9 cellular contexts compared by ENCODE assay signal in the genomic region with DNA sequence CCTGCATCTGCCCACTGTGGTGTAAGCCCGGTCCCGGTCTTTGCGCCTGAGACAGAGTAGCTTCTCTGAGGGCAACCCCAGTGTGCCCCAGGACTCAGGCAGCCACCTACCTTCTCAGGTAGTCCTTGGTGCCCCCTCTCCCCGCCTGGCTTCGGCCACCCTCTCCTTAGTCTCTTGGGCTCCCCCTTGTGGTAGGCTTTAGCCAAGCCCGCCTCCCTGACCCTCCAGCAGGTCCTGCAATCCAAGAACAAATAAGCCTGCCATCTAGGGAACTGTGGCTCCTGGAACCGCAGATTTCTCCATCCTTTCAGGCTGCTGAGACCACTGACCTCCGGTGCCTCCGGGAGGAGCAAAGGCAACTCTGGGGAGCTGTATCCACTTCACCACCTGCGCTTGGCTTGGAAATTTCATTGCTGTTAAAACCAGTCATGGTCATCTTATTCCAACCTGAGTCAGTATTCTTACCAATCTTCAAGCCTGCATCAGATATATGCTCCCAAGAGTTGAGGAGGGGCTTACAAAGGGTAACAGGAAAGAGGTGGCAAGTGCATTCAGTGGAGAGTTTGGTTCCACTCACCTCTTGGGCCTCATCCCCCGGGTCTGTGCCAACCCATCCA. TPM values are rescaled to one million over a fixed set of nuclear protein-coding genes. Genes with fewer than 3 reads are reported as not detected.
DNase-seq lines count a peak whose midpoint lies in the region; TF ChIP-seq lines count a peak whose summit lies in the region.
"Had no signal": no experiment of that assay in that cellular context is flagged by ENCODE, and none has a peak within 500 bp of the region (broad histone marks: within the 10 kb centered on the region; RNA-seq: fewer than 3 reads in every experiment).

No MANE protein-coding gene starts in this region.

- H3K4me2 ChIP-seq in MM.1S (ENCODE audit: low read depth, low read length) (no peak overlapping the region), SK-N-SH (no peak overlapping the region)
- H3K4me2 ChIP-seq: BLaER1 treated with 17β-estradiol and CSF1 and Interleukin-3, amounts not matched to agents 10 nM and 100 nM had no signal

- TF ChIP-seq EP300 in SK-N-SH (IDR thresholded peaks at IDR 0.05; ENCODE audit: borderline replicate concordance in 1 of 2, low read depth in 1 of 2, low read length in 1 of 2): no peak

- H2AFZ ChIP-seq in MM.1S (ENCODE audit: low read length) (0 out of 2 replicates have a peak overlapping the region, but pooled peaks have one; percentile 10), SK-N-SH (ENCODE audit: low read depth) (no peak overlapping the region)

- H3K36me3 ChIP-seq in HEK293 (ENCODE audit: control insufficient read depth in 2 of 2, insufficient read depth in 1 of 2, low read length in 2 of 2) (no peaks in the 10 kb centered on the region), MM.1S (replicated peaks; ENCODE audit: insufficient read depth, low read length) (no peaks in the 10 kb centered on the region), SK-N-SH (replicated peaks in 1 of 2; ENCODE audit: control insufficient read depth in 1 of 2, insufficient read depth in 2 of 2, low read length in 1 of 2) (no peaks in the 10 kb centered on the region)
- H3K36me3 ChIP-seq: BLaER1 treated with 17β-estradiol and CSF1 and Interleukin-3, amounts not matched to agents 10 nM and 100 nM had no signal

- DNase-seq in NCI-H2196 (lab: John Stamatoyannopoulos, UW; ENCODE audit: unreplicated experiment) (peak; percentile 69), NCI-H2196 treated with DMSO at 0.1 percent for 48 hours (lab: John Stamatoyannopoulos, UW; ENCODE audit: unreplicated experiment) (no peak), MM.1S (peak; percentile 55), SK-N-SH (peak; percentile 85), T47D (ENCODE audit: low read depth in 1 of 2, low spot score in 1 of 2) (peak; percentile 74 to 77), iris pigment epithelial cell (ENCODE audit: low read depth) (peak; percentile 54)
- peak; percentile 38 to 55 for DNase-seq in stimulated activated CD4-positive, alpha-beta T cell treated with anti-CD3 and anti-CD28 coated beads, Interleukin-2, amount 100 ng/mL, for 48 hours

- WGBS in SK-N-SH (ENCODE audit: low lambda C conversion rate): 49% methylated on average over 11 of the region's 11 CpGs

- no peak overlapping the region for H3K27ac ChIP-seq in HEK293 (ENCODE audit: extremely low read depth, low read depth, low read length)
- no peak overlapping the region for H3K27ac ChIP-seq in MM.1S (ENCODE audit: low read length)
- no peak overlapping the region for H3K27ac ChIP-seq in SK-N-SH (ENCODE audit: low read depth in 2 of 2, low read length in 1 of 2)
- H3K27ac ChIP-seq: BLaER1 treated with 17β-estradiol and CSF1 and Interleukin-3, amounts not matched to agents 10 nM and 100 nM had no signal

- in situ Hi-C loops in T47D (cut with HindIII; ENCODE audit: low pct_unique_long_range_greater_than_20kb, low sequenced_read_pairs): no loop called here

- TF ChIP-seq CTCF in HEK293 (tag by site-specific recombination; IDR thresholded peaks at IDR 0.05) (peak; percentile 66), MM.1S (IDR thresholded peaks at IDR 0.05; ENCODE audit: low read length) (peak; percentile 91), SK-N-SH (IDR thresholded peaks at IDR 0.05) (peak; percentile 93)

- H3K9me3 ChIP-seq in HEK293 (ENCODE audit: control insufficient read depth, insufficient read depth, low read depth, low read length): no peaks in the 10 kb centered on the region
- no peaks in the 10 kb centered on the region for H3K9me3 ChIP-seq in MM.1S (replicated peaks; ENCODE audit: insufficient read depth, low read length)
- no peaks in the 10 kb centered on the region for H3K9me3 ChIP-seq in SK-N-SH

- CTCF ChIA-PET in HEK293 (lab: Yijun Ruan, JAX): interaction anchor here (0.6 to 6.2 kb wide), 37 partner anchors 8 to 1215 kb away, joined by 3 to 79 read pairs (median 4); a partner anchor contains a TSS
- CTCF ChIA-PET in SK-N-SH (lab: Yijun Ruan, JAX): interaction anchor here (0.7 to 3.7 kb wide), 32 partner anchors 8 to 1743 kb away, joined by 3 to 31 read pairs (median 4); no protein-coding TSS in a partner anchor

- H3K4me3 ChIP-seq in HEK293 (ENCODE audit: low read depth, low read length) (no peak overlapping the region), MM.1S (ENCODE audit: low read length) (no peak overlapping the region), SK-N-SH (ENCODE audit: low read depth in 2 of 2, low read length in 1 of 2) (no peak overlapping the region; a peak in 1 of 4 replicates)
- H3K4me3 ChIP-seq: BLaER1 treated with 17β-estradiol and CSF1 and Interleukin-3, amounts not matched to agents 10 nM and 100 nM had no signal

- H4K20me1 ChIP-seq in MM.1S (ENCODE audit: insufficient read depth, low read length): no peaks in the 10 kb centered on the region
- no peaks in the 10 kb centered on the region for H4K20me1 ChIP-seq in SK-N-SH (ENCODE audit: insufficient read depth)
- H4K20me1 ChIP-seq: BLaER1 treated with 17β-estradiol and CSF1 and Interleukin-3, amounts not matched to agents 10 nM and 100 nM had no signal

- TF ChIP-seq RAD21 in SK-N-SH (IDR thresholded peaks at IDR 0.05; ENCODE audit: low read length): peak; percentile 75

- H3K79me2 ChIP-seq in MM.1S (ENCODE audit: low read length) (no peaks in the 10 kb centered on the region), SK-N-SH (ENCODE audit: insufficient read depth) (no peaks in the 10 kb centered on the region)

- H3K4me1 ChIP-seq in HEK293 (ENCODE audit: control insufficient read depth, insufficient read depth, low read length) (no peaks in the 10 kb centered on the region), MM.1S (ENCODE audit: low read length) (no peaks in the 10 kb centered on the region), SK-N-SH (ENCODE audit: control insufficient read depth in 1 of 2, insufficient read depth in 2 of 2, low read depth in 1 of 2, low read length in 1 of 2) (peaks cover 0 to 2% of the 10 kb centered on the region in 2 experiments; a peak in 1 of 4 replicates)
- H3K4me1 ChIP-seq: BLaER1 treated with 17β-estradiol and CSF1 and Interleukin-3, amounts not matched to agents 10 nM and 100 nM had no signal

- H3K9ac ChIP-seq in MM.1S (ENCODE audit: low read length) (no peak overlapping the region), SK-N-SH (no peak overlapping the region)
- H3K9ac ChIP-seq: BLaER1 treated with 17β-estradiol and CSF1 and Interleukin-3, amounts not matched to agents 10 nM and 100 nM had no signal

- no peaks in the 10 kb centered on the region for H3K27me3 ChIP-seq in MM.1S (replicated peaks; ENCODE audit: insufficient read depth, low read length)
- no peaks in the 10 kb centered on the region for H3K27me3 ChIP-seq in SK-N-SH (ENCODE audit: insufficient read depth)
- H3K27me3 ChIP-seq: BLaER1 treated with 17β-estradiol and CSF1 and Interleukin-3, amounts not matched to agents 10 nM and 100 nM had no signal

- POLR2A ChIA-PET in HEK293 (lab: Yijun Ruan, JAX): no interaction called here
- POLR2A ChIA-PET in SK-N-SH (lab: Yijun Ruan, JAX): no interaction called here

- no peaks in the 10 kb centered on the region for H3K9me2 ChIP-seq in MM.1S (replicated peaks; ENCODE audit: insufficient read depth, low read length)
- no peaks in the 10 kb centered on the region for H3K9me2 ChIP-seq in SK-N-SH

- H3F3A ChIP-seq in MM.1S (ENCODE audit: insufficient read depth, low read length) (no peaks in the 10 kb centered on the region), SK-N-SH (replicated peaks; ENCODE audit: insufficient read depth) (no peaks in the 10 kb centered on the region)

TF ChIP-seq in HEK293, 187 proteins besides CTCF, POLR2A, EP300 and RAD21 (continues in another document):
- peak; percentile 35; the same call in 1 of the 2 replicates for TF ChIP-seq ZNF335 (tag by site-specific recombination; conservative IDR thresholded peaks at IDR 0.05)
- TF ChIP-seq, protein P1, sequence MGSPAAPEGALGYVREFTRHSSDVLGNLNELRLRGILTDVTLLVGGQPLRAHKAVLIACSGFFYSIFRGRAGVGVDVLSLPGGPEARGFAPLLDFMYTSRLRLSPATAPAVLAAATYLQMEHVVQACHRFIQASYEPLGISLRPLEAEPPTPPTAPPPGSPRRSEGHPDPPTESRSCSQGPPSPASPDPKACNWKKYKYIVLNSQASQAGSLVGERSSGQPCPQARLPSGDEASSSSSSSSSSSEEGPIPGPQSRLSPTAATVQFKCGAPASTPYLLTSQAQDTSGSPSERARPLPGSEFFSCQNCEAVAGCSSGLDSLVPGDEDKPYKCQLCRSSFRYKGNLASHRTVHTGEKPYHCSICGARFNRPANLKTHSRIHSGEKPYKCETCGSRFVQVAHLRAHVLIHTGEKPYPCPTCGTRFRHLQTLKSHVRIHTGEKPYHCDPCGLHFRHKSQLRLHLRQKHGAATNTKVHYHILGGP (tag by site-specific recombination; IDR thresholded peaks at IDR 0.05): peak; percentile 87

TF ChIP-seq in SK-N-SH, 30 proteins besides CTCF, POLR2A, EP300 and RAD21:
- TF ChIP-seq SMC3 (IDR thresholded peaks at IDR 0.05; ENCODE audit: low read depth, low read length): peak; percentile 88
- TF ChIP-seq SIN3A (IDR thresholded peaks at IDR 0.05; ENCODE audit: borderline replicate concordance, low read depth, low read length): no peak

RNA-seq across cellular contexts. Expression of a gene that starts 52.8 kb away (rescaled TPM):
- 6.0 and 16.7 TPM in 2 replicates for polyA plus RNA-seq in SK-N-SH (2012; rRNA removed)
- polyA plus RNA-seq in SK-N-SH (2012; cell fraction: cytosol; rRNA removed): 6.6 and 14.2 TPM in 2 replicates
- polyA plus RNA-seq in SK-N-SH (2012; cell fraction: nucleus; rRNA removed): 16.8 and 18.6 TPM in 2 replicates
